8 cellular contexts compared by ENCODE assay signal in genomic region chr18:8367217-8367988, GRCh38.
DNase-seq lines count a peak whose midpoint lies in the region; ATAC-seq, FAIRE-seq and TF ChIP-seq lines count a peak whose summit lies in the region.
"Had no signal": no experiment of that assay in that cellular context is flagged by ENCODE, and none has a peak within 500 bp of the region (broad histone marks: within the 10 kb centered on the region; RNA-seq: fewer than 3 reads in every experiment).

No MANE protein-coding gene starts in this region.

- peaks cover 0 to 15% (median 0%) of the 10 kb centered on the region in 9 donors for H3K36me3 ChIP-seq in heart right ventricle

- no peak overlapping the region for H3K4me3 Mint-ChIP-seq in activated T-helper 2 cell treated with anti-CD3 and anti-CD28 coated beads, Interferon-gamma antibody, Interleukin-2, Interleukin-4, amounts not matched to agents 10 μg/mL and 5 μg/mL and 100 μg/mL, durations not matched to agents 14 hours and 24 hours and 36 hours (ENCODE audit: low read depth)

- peaks cover 22% of the 10 kb centered on the region for H3K27me3 Mint-ChIP-seq in activated T-helper 2 cell treated with anti-CD3 and anti-CD28 coated beads, Interferon-gamma antibody, Interleukin-2, Interleukin-4, amounts not matched to agents 10 μg/mL and 5 μg/mL and 100 μg/mL, durations not matched to agents 14 hours and 24 hours and 36 hours (ENCODE audit: low read depth)

- DNase-seq in NCI-H146 treated with DMSO at 0.1 percent for 48 hours (lab: John Stamatoyannopoulos, UW; ENCODE audit: unreplicated experiment) (peak; percentile 93), heart right ventricle (peak; percentile 11 to 38), posterior cingulate gyrus (peak; percentile 25 to 95 (median 55)), NCI-H226 (no peak), urothelium cell line (ENCODE audit: low spot score) (no peak)
- peak; percentile 16 for DNase-seq in activated T-helper 2 cell treated with anti-CD3 and anti-CD28 coated beads, Interferon-gamma antibody, Interleukin-2, Interleukin-4, amounts not matched to agents 10 μg/mL and 5 μg/mL and 100 μg/mL, durations not matched to agents 14 hours and 24 hours and 36 hours (ENCODE audit: low spot score)

- H3K4me1 ChIP-seq in heart right ventricle, result peaks cover 0 to 36% (median 23%) of the 10 kb centered on the region in 9 donors

- no peaks in the 10 kb centered on the region for H3K9me3 ChIP-seq in heart right ventricle

- intact Hi-C loops in activated T-helper 2 cell treated with anti-CD3 and anti-CD28 coated beads, Interferon-gamma antibody, Interleukin-2, Interleukin-4, amounts not matched to agents 10 μg/mL and 5 μg/mL and 100 μg/mL, durations not matched to agents 14 hours and 24 hours and 36 hours (cut with micrococcal nuclease), result no loop called here
- intact Hi-C loops in heart right ventricle (cut with DNase I), result loop anchor here in 4 of 10 donors (10.0 kb wide), 5 partner anchors 73 to 283 kb away; no protein-coding TSS in a partner anchor
- intact Hi-C loops in posterior cingulate gyrus (cut with DNase I), result no loop called here

- 14 to 15% methylated on average over 47 of the region's 47 CpGs for WGBS in heart right ventricle, 2 donors

- no peak for FAIRE-seq in urothelium cell line (lab: Jason Lieb, UNC)
- FAIRE-seq: TTC549 had no signal

- ATAC-seq in heart right ventricle, result peak; percentile 34 to 70 (median 60)

- no peaks in the 10 kb centered on the region for H3K9me3 Mint-ChIP-seq in activated T-helper 2 cell treated with anti-CD3 and anti-CD28 coated beads, Interferon-gamma antibody, Interleukin-2, Interleukin-4, amounts not matched to agents 10 μg/mL and 5 μg/mL and 100 μg/mL, durations not matched to agents 14 hours and 24 hours and 36 hours

- H3K27ac Mint-ChIP-seq in activated T-helper 2 cell treated with anti-CD3 and anti-CD28 coated beads, Interferon-gamma antibody, Interleukin-2, Interleukin-4, amounts not matched to agents 10 μg/mL and 5 μg/mL and 100 μg/mL, durations not matched to agents 14 hours and 24 hours and 36 hours, result no peak overlapping the region

- no peak overlapping the region for H3K4me3 ChIP-seq in GM12875 (ENCODE audit: low read depth, low read length)
- H3K4me3 ChIP-seq in heart right ventricle, result peak overlapping the region in 9 of 10 donors; percentile 4 to 50 (median 44)

- no peaks in the 10 kb centered on the region for H3K36me3 Mint-ChIP-seq in activated T-helper 2 cell treated with anti-CD3 and anti-CD28 coated beads, Interferon-gamma antibody, Interleukin-2, Interleukin-4, amounts not matched to agents 10 μg/mL and 5 μg/mL and 100 μg/mL, durations not matched to agents 14 hours and 24 hours and 36 hours (ENCODE audit: low read depth)

- TF ChIP-seq CTCF in GM12875 (IDR thresholded peaks at IDR 0.05; ENCODE audit: borderline replicate concordance, insufficient read depth, low read depth, low read length), result peak; percentile 61
- TF ChIP-seq CTCF in heart right ventricle (IDR thresholded peaks at IDR 0.05), result peak; percentile 25 to 73 (median 50)

- H3K4me1 Mint-ChIP-seq in activated T-helper 2 cell treated with anti-CD3 and anti-CD28 coated beads, Interferon-gamma antibody, Interleukin-2, Interleukin-4, amounts not matched to agents 10 μg/mL and 5 μg/mL and 100 μg/mL, durations not matched to agents 14 hours and 24 hours and 36 hours (ENCODE audit: low read depth), result no peaks in the 10 kb centered on the region

- peaks cover 0 to 15% (median 0%) of the 10 kb centered on the region in 7 donors for H3K27me3 ChIP-seq in heart right ventricle

- H3K27ac ChIP-seq in heart right ventricle, result no peak overlapping the region

Comparison
In these comparisons a context has a peak if more than half of its experiments do, and no peak if none do; other contexts are left out.
1. DNase-seq: peak in NCI-H146 treated with DMSO at 0.1 percent for 48 hours (single experiment), activated T-helper 2 cell treated with anti-CD3 and anti-CD28 coated beads, Interferon-gamma antibody, Interleukin-2, Interleukin-4, amounts not matched to agents 10 μg/mL and 5 μg/mL and 100 μg/mL, durations not matched to agents 14 hours and 24 hours and 36 hours (single experiment), heart right ventricle (2 of 2) and posterior cingulate gyrus (10 of 10); none in NCI-H226 (single experiment) and urothelium cell line (single experiment).